Comparison of ENCODE assay signal across 19 cellular contexts in the genomic region with DNA sequence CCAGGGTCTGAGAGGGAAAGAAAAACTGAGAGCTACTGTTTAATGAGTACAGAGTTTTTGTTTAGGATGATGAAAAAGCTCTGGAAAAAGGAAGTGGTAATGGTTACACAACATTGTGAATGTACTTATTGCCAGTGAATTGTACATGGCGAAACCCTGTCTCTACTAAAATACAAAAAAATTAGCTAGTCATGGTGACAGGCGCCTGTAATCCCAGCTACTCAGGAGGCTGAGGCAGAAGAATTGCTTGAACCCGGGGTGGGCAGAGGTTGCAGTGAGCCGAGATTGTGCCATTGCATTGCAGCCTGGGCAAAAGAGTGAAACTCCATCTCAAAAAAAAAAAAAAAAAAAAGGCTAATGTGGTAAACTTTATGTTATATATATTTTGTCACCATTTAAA.
A peak's percentile ranks its signal among the peaks of the same experiment; 100 is the strongest.
DNase-seq lines count a peak whose midpoint lies in the region; ATAC-seq, FAIRE-seq and TF ChIP-seq lines count a peak whose summit lies in the region.
"Had no signal": no experiment of that assay in that cellular context is flagged by ENCODE, and none has a peak within 500 bp of the region (broad histone marks: within the 10 kb centered on the region; RNA-seq: fewer than 3 reads in every experiment).

No MANE protein-coding gene starts in this region.

- no peak for TF ChIP-seq EP300 in K562 (IDR thresholded peaks at IDR 0.05; ENCODE audit: low read length)

- no peak overlapping the region for H3K9ac ChIP-seq in K562 (ENCODE audit: insufficient read depth in 1 of 2, low read depth in 2 of 2, low read length in 2 of 2)
- H3K9ac ChIP-seq in mesenchymal stem cell (ENCODE audit: low read length), result no peak overlapping the region

- H3K4me1 ChIP-seq in K562 (replicated peaks in 1 of 2; ENCODE audit: control insufficient read depth in 2 of 2, insufficient read depth in 2 of 2, low read length in 2 of 2) (no peaks in the 10 kb centered on the region), mesenchymal stem cell (ENCODE audit: control insufficient read depth, insufficient read depth, low read depth, low read length) (no peaks in the 10 kb centered on the region), vagina (peaks cover 7% of the 10 kb centered on the region), mucosa of descending colon (ENCODE audit: low read depth) (no peaks in the 10 kb centered on the region)
- H3K4me1 ChIP-seq: Peyer's patch, right atrium auricular region had no signal

- no peaks in the 10 kb centered on the region for H3K79me1 ChIP-seq in mesenchymal stem cell (replicated peaks; ENCODE audit: low read length, poor library complexity, severe bottlenecking)

- TF ChIP-seq POLR2A in NB4 (IDR thresholded peaks at IDR 0.05; ENCODE audit: extremely low read depth, insufficient read length), result no peak
- TF ChIP-seq POLR2A in K562 (conservative IDR thresholded peaks at IDR 0.05), result no peak
- TF ChIP-seq POLR2A in vagina (IDR thresholded peaks at IDR 0.05), result no peak

- no peak for TF ChIP-seq RAD21 in K562 (CRISPR knock-in tag; conservative IDR thresholded peaks at IDR 0.05 in 1 of 2, IDR thresholded peaks at IDR 0.05 in 1 of 2)

- no peak overlapping the region for H3K4me2 ChIP-seq in K562 (ENCODE audit: insufficient read depth, low read length)
- H3K4me2 ChIP-seq in mesenchymal stem cell (ENCODE audit: low read length, poor library complexity, severe bottlenecking), result no peak overlapping the region

- no peak overlapping the region for H2AK5ac ChIP-seq in mesenchymal stem cell (ENCODE audit: low read length, severe bottlenecking)

- no peaks in the 10 kb centered on the region for H4K20me1 ChIP-seq in K562 (replicated peaks; ENCODE audit: control insufficient read depth, insufficient read depth, low read length)

- no peak overlapping the region for H2BK12ac ChIP-seq in mesenchymal stem cell (ENCODE audit: low read length in 2 of 2)

- H3K9me3 ChIP-seq in K562 (replicated peaks; ENCODE audit: control insufficient read depth, insufficient read depth, low read depth, low read length) (no peaks in the 10 kb centered on the region), mesenchymal stem cell (ENCODE audit: control insufficient read depth, low read length) (no peaks in the 10 kb centered on the region), vagina (no peaks in the 10 kb centered on the region), MG63 (no peaks in the 10 kb centered on the region), mucosa of descending colon (no peaks in the 10 kb centered on the region)
- H3K9me3 ChIP-seq: Peyer's patch, right atrium auricular region had no signal

- H3K79me2 ChIP-seq in K562 (ENCODE audit: control insufficient read depth, insufficient read depth, low read length), result no peaks in the 10 kb centered on the region

- no TSS peak for BruUV-seq in K562 (replicated peaks; lab: Mats Ljungman, UMichigan)

- POLR2A ChIA-PET in K562 (lab: Yijun Ruan, JAX), result no interaction called here

- H4K8ac ChIP-seq in mesenchymal stem cell (ENCODE audit: low read length), result no peak overlapping the region

- H3K4me3 ChIP-seq in NB4 (ENCODE audit: low read depth, low read length) (no peak overlapping the region), K562 (no peak overlapping the region), mesenchymal stem cell (ENCODE audit: insufficient read depth in 1 of 2, low read depth in 1 of 2, low read length in 2 of 2) (no peak overlapping the region), vagina (no peak overlapping the region), MG63 (no peak overlapping the region), mucosa of descending colon (no peak overlapping the region)
- H3K4me3 ChIP-seq: Peyer's patch, right atrium auricular region had no signal

- H3K14ac ChIP-seq in mesenchymal stem cell (ENCODE audit: low read length in 2 of 2), result no peak overlapping the region

- TF ChIP-seq CTCF in NB4 (IDR thresholded peaks at IDR 0.05; ENCODE audit: low read depth, low read length) (no peak), K562 (IDR thresholded peaks at IDR 0.05 in 2 of 3, conservative IDR thresholded peaks at IDR 0.05 in 1 of 3; ENCODE audit: insufficient read depth in 2 of 3, low read depth in 1 of 3, low read length in 3 of 3) (no peak), vagina (IDR thresholded peaks at IDR 0.05) (no peak), mucosa of descending colon (IDR thresholded peaks at IDR 0.05) (no peak)

- H3K27ac ChIP-seq in K562 (ENCODE audit: extremely low read depth, low read depth, low read length) (no peak overlapping the region), mesenchymal stem cell (ENCODE audit: low read length, poor library complexity, severe bottlenecking) (no peak overlapping the region), vagina (no peak overlapping the region)
- H3K27ac ChIP-seq: Peyer's patch, right atrium auricular region had no signal

- H3K36me3 ChIP-seq in K562 (ENCODE audit: control insufficient read depth, insufficient read depth, low read length) (peaks cover 43% of the 10 kb centered on the region; the same call in 1 of the 3 replicates), mesenchymal stem cell (ENCODE audit: control insufficient read depth in 1 of 2, insufficient read depth in 2 of 2, low read depth in 1 of 2, low read length in 2 of 2) (peaks cover 0 to 20% of the 10 kb centered on the region in 2 experiments), vagina (no peaks in the 10 kb centered on the region), MG63 (peaks cover 21% of the 10 kb centered on the region), mucosa of descending colon (ENCODE audit: low read depth) (no peaks in the 10 kb centered on the region)

- no peak overlapping the region for H4K91ac ChIP-seq in mesenchymal stem cell (ENCODE audit: low read length)

- intact Hi-C loops in K562 (cut with micrococcal nuclease) (no loop called here), vagina (cut with DNase I) (no loop called here), mucosa of descending colon (cut with DNase I, micrococcal nuclease) (no loop called here)

- 81% methylated on average over 3 of the region's 4 CpGs for WGBS in K562 (ENCODE audit: insufficient coverage, low coverage, missing lambda C conversion rate)
- WGBS in mesenchymal stem cell, result 100% methylated on average over 2 of the region's 4 CpGs

- no peak overlapping the region for H3K18ac ChIP-seq in mesenchymal stem cell (ENCODE audit: low read depth in 1 of 2, low read length in 2 of 2)

- H3K27me3 ChIP-seq in K562 (ENCODE audit: control insufficient read depth in 2 of 2, insufficient read depth in 2 of 2, low read length in 2 of 2), result no peaks in the 10 kb centered on the region
- H3K27me3 ChIP-seq in mesenchymal stem cell (ENCODE audit: control insufficient read depth in 1 of 2, insufficient read depth in 1 of 2, low read length in 2 of 2), result no peaks in the 10 kb centered on the region
- H3K27me3 ChIP-seq in vagina, result no peaks in the 10 kb centered on the region
- no peaks in the 10 kb centered on the region for H3K27me3 ChIP-seq in MG63
- H3K27me3 ChIP-seq: Peyer's patch, right atrium auricular region had no signal

- no peak overlapping the region for H3K4ac ChIP-seq in mesenchymal stem cell (ENCODE audit: low read depth in 1 of 2, low read length in 2 of 2)

- CTCF ChIA-PET in K562 (lab: Yijun Ruan, JAX; ENCODE audit: low intra/inter-chr PET ratio), result no interaction called here

- in situ Hi-C loops in K562 (cut with MboI), result no loop called here

- H2AFZ ChIP-seq in K562 (ENCODE audit: low read depth, low read length) (no peak overlapping the region), mesenchymal stem cell (ENCODE audit: low read depth, low read length) (no peak overlapping the region)

- ATAC-seq in K562 (no peak), mucosa of descending colon (no peak)
- ATAC-seq: stimulated activated naive CD8-positive, alpha-beta T cell treated with anti-CD3 and anti-CD28 coated beads, Interleukin-15, Interleukin-2, amounts not matched to agents 100 U/mL and 50 U/mL, for 24 hours had no signal

- no peak for FAIRE-seq in K562 (lab: Jason Lieb, UNC)
- FAIRE-seq: TTC549 had no signal

- H2BK120ac ChIP-seq in mesenchymal stem cell (ENCODE audit: low read depth, low read length), result no peak overlapping the region

- H3K9me1 ChIP-seq in K562 (ENCODE audit: control insufficient read depth, insufficient read depth, low read length), result no peaks in the 10 kb centered on the region

- DNase-seq in GF-D8 (lab: John Stamatoyannopoulos, UW), result peak; percentile 98
- peak; percentile 88 for DNase-seq in NB4 (ENCODE audit: low read depth)
- DNase-seq in K562 (ENCODE audit: extremely low read depth in 1 of 4, low spot score in 3 of 4), result no peak
- peak; percentile 64 for DNase-seq in mesenchymal stem cell
- no peak for DNase-seq in vagina (ENCODE audit: extremely low spot score in 2 of 2)
- no peak for DNase-seq in MG63
- DNase-seq in mucosa of descending colon, result no peak
- DNase-seq: activated CD4-positive, alpha-beta T cell treated with anti-CD3 and anti-CD28 coated beads for 4 hours; activated effector memory CD4-positive, alpha-beta T cell treated with Interleukin-2 at 50 U/mL for 16 hours; amniotic stem cell; H7; hippocampal formation; NCI-H1092 treated with DMSO at 0.1 percent for 48 hours; NCI-H2081 treated with DMSO at 0.1 percent for 48 hours; NCI-H524 treated with DMSO at 0.1 percent for 48 hours; Peyer's patch; stimulated activated naive CD8-positive, alpha-beta T cell treated with anti-CD3 and anti-CD28 coated beads, Interleukin-15, Interleukin-2, amounts not matched to agents 100 U/mL and 50 U/mL, for 24 hours had no signal

- H2BK5ac ChIP-seq in mesenchymal stem cell (ENCODE audit: low read depth, low read length, poor library complexity, severe bottlenecking), result no peak overlapping the region

- H2BK15ac ChIP-seq in mesenchymal stem cell (ENCODE audit: low read depth, poor library complexity, severe bottlenecking), result no peak overlapping the region

- H3K23ac ChIP-seq in mesenchymal stem cell (ENCODE audit: low read length in 2 of 2), result no peak overlapping the region

TF ChIP-seq in K562, 482 proteins besides CTCF, POLR2A, EP300 and RAD21:
- TF ChIP-seq CEBPB (tag; IDR thresholded peaks at IDR 0.05), result peak; percentile 30; the same call in 1 of the 2 replicates
- TF ChIP-seq, protein P1, sequence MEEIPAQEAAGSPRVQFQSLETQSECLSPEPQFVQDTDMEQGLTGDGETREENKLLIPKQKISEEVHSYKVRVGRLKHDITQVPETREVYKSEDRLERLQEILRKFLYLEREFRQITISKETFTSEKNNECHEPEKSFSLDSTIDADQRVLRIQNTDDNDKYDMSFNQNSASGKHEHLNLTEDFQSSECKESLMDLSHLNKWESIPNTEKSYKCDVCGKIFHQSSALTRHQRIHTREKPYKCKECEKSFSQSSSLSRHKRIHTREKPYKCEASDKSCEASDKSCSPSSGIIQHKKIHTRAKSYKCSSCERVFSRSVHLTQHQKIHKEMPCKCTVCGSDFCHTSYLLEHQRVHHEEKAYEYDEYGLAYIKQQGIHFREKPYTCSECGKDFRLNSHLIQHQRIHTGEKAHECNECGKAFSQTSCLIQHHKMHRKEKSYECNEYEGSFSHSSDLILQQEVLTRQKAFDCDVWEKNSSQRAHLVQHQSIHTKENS (CRISPR knock-in tag; IDR thresholded peaks at IDR 0.05), result no peak

Comparison
In these comparisons a context has a peak if more than half of its experiments do, and no peak if none do; other contexts are left out.
1. DNase-seq: peak in GF-D8 (single experiment), NB4 (single experiment) and mesenchymal stem cell (single experiment); none in K562 (0 of 4), vagina (0 of 2), MG63 (single experiment) and mucosa of descending colon (0 of 3).